In genomic region chr2:182826051-182826450, GRCh38 we compare ENCODE assay signal across 18 cellular contexts. TPM values are rescaled to one million over a fixed set of nuclear protein-coding genes. Genes with fewer than 3 reads are reported as not detected.
"Had no signal": no experiment of that assay in that cellular context is flagged by ENCODE, and none has a peak within 500 bp of the region (broad histone marks: within the 10 kb centered on the region; RNA-seq: fewer than 3 reads in every experiment).

No MANE protein-coding gene starts in this region.

- H3K4me3 Mint-ChIP-seq: activated CD4-positive, alpha-beta memory T cell treated with anti-CD3 and anti-CD28 coated beads, Interleukin-2, amount 10 ng/mL, durations not matched to agents 7 days and 5 days; natural killer cell treated with Interleukin-12 subunit alpha and Interleukin-12 subunit beta and Interleukin-15 and Interleukin-18, amount 100 ng/mL, for 72 hours; WTC11 had no signal

- H3K27ac Mint-ChIP-seq: activated CD4-positive, alpha-beta memory T cell treated with anti-CD3 and anti-CD28 coated beads, Interleukin-2, amount 10 ng/mL, durations not matched to agents 7 days and 5 days; activated naive CD4-positive, alpha-beta T cell treated with anti-CD3 and anti-CD28 coated beads, Interleukin-2, amount 50 U/mL, for 72 hours; natural killer cell treated with Interleukin-12 subunit alpha and Interleukin-12 subunit beta and Interleukin-15 and Interleukin-18, amount 100 ng/mL, for 72 hours; WTC11 had no signal

- H3K4me1 ChIP-seq: right atrium auricular region had no signal

- H3K27ac ChIP-seq: cardiac muscle cell, right atrium auricular region had no signal

- H3K4me3 ChIP-seq: cardiac muscle cell, dorsolateral prefrontal cortex, gastroesophageal sphincter, right atrium auricular region, tibial artery had no signal

- DNase-seq: activated CD4-positive, alpha-beta memory T cell treated with anti-CD3 and anti-CD28 coated beads, Interleukin-2, amount 10 ng/mL, durations not matched to agents 7 days and 5 days; activated CD4-positive, alpha-beta T cell treated with anti-CD3 and anti-CD28 coated beads for 4 hours; activated effector memory CD4-positive, alpha-beta T cell treated with anti-CD3 and anti-CD28 coated beads, Interleukin-2, amount 50 U/mL, for 16 hours; activated T-cell treated with anti-CD3 and anti-CD28 coated beads, Interleukin-2, amount 50 U/mL, for 48 hours; dorsolateral prefrontal cortex; erythroblast; mesenchymal stem cell; occipital lobe; stimulated activated CD4-positive, alpha-beta T cell treated with anti-CD3 and anti-CD28 coated beads, Interleukin-15, amount 100 ng/mL, for 24 hours; stimulated activated CD4-positive, alpha-beta T cell treated with anti-CD3 and anti-CD28 coated beads, Interleukin-4, amount 100 ng/mL, for 1 hour; stimulated activated naive CD4-positive, alpha-beta T cell; tibial artery had no signal

- H3K9me3 Mint-ChIP-seq: activated CD4-positive, alpha-beta memory T cell treated with anti-CD3 and anti-CD28 coated beads, Interleukin-2, amount 10 ng/mL, durations not matched to agents 7 days and 5 days; activated naive CD4-positive, alpha-beta T cell treated with anti-CD3 and anti-CD28 coated beads, Interleukin-2, amount 50 U/mL, for 72 hours; natural killer cell treated with Interleukin-12 subunit alpha and Interleukin-12 subunit beta and Interleukin-15 and Interleukin-18, amount 100 ng/mL, for 72 hours; WTC11 had no signal

- H3K4me1 Mint-ChIP-seq: activated CD4-positive, alpha-beta memory T cell treated with anti-CD3 and anti-CD28 coated beads, Interleukin-2, amount 10 ng/mL, durations not matched to agents 7 days and 5 days had no signal

- H3K36me3 ChIP-seq: cardiac muscle cell, gastroesophageal sphincter, right atrium auricular region, tibial artery had no signal

- H3K36me3 Mint-ChIP-seq: activated naive CD4-positive, alpha-beta T cell treated with anti-CD3 and anti-CD28 coated beads, Interleukin-2, amount 50 U/mL, for 72 hours; natural killer cell treated with Interleukin-12 subunit alpha and Interleukin-12 subunit beta and Interleukin-15 and Interleukin-18, amount 100 ng/mL, for 72 hours; WTC11 had no signal

- H3K9me3 ChIP-seq: gastroesophageal sphincter, right atrium auricular region, tibial artery had no signal

RNA-seq across cellular contexts. Expression of gene FRZB, which starts 40.4 kb away (rescaled TPM):
- total RNA-seq: activated CD4-positive, alpha-beta memory T cell treated with anti-CD3 and anti-CD28 coated beads, Interleukin-2, amount 10 ng/mL, durations not matched to agents 7 days and 5 days; activated naive CD4-positive, alpha-beta T cell treated with anti-CD3 and anti-CD28 coated beads, Interleukin-2, amount 50 U/mL, for 72 hours; natural killer cell treated with Interleukin-12 subunit alpha and Interleukin-12 subunit beta and Interleukin-15 and Interleukin-18, amount 100 ng/mL, for 72 hours had no signal
